ENCODE assay signal across 15 cellular contexts in the genomic region with DNA sequence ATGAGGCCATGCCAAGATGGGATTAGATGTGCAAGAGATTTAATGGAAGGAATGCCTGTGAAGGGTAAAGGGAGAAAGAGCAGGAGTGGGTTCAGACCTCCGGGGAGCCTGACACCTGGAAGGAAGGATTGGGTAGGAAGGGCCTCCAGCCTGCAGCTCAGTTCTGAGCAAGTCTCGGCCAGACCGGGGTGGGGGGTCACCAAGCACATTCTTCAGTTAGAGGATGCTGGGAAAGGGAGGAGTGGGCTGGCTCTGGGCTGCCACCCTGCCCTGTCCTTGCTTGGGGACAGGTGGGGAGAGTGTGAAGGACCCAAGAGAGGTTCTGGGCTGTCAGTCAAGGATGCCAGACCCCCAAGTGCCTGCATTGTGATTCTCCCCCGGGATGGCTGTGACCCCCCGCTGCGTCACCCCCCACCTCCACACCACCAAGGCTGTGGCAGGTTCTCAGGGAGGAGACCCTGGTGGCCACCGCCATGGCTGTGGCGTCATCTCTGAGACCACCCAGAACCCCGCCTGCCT. TPM values are rescaled to one million over a fixed set of nuclear protein-coding genes. Genes with fewer than 3 reads are reported as not detected.
DNase-seq lines count a peak whose midpoint lies in the region; ATAC-seq, FAIRE-seq and TF ChIP-seq lines count a peak whose summit lies in the region.
"Had no signal": no experiment of that assay in that cellular context is flagged by ENCODE, and none has a peak within 500 bp of the region (broad histone marks: within the 10 kb centered on the region; RNA-seq: fewer than 3 reads in every experiment).

No MANE protein-coding gene starts in this region.

- BruUV-seq in K562 (replicated peaks; lab: Mats Ljungman, UMichigan) = no TSS peak

- H3K27ac ChIP-seq in K562 (ENCODE audit: extremely low read depth, low read depth, low read length) (no peak overlapping the region), kidney (ENCODE audit: low read depth in 2 of 2, low read length in 2 of 2) (no peak overlapping the region)
- H3K27ac ChIP-seq: BLaER1 treated with 17β-estradiol and CSF1 and Interleukin-3, amounts not matched to agents 10 nM and 100 nM had no signal

- H3K9ac ChIP-seq in K562 (ENCODE audit: insufficient read depth in 1 of 2, low read depth in 2 of 2, low read length in 2 of 2) = no peak overlapping the region
- no peak overlapping the region for H3K9ac ChIP-seq in kidney (ENCODE audit: low read length in 2 of 2)
- H3K9ac ChIP-seq: BLaER1 treated with 17β-estradiol and CSF1 and Interleukin-3, amounts not matched to agents 10 nM and 100 nM had no signal

- CTCF ChIA-PET in K562 (lab: Yijun Ruan, JAX; ENCODE audit: low intra/inter-chr PET ratio) = no interaction called here

- TF ChIP-seq CTCF in K562 (IDR thresholded peaks at IDR 0.05 in 2 of 3, conservative IDR thresholded peaks at IDR 0.05 in 1 of 3; ENCODE audit: insufficient read depth in 2 of 3, low read depth in 1 of 3, low read length in 3 of 3) (no peak), kidney (IDR thresholded peaks at IDR 0.05; ENCODE audit: borderline replicate concordance, extremely low read depth, insufficient read depth) (no peak), osteocyte (IDR thresholded peaks at IDR 0.05) (no peak)

- no peak overlapping the region for H3K4me3 Mint-ChIP-seq in osteocyte (ENCODE audit: unreplicated experiment)
- H3K4me3 Mint-ChIP-seq: CD4-positive, CD25-positive, alpha-beta regulatory T cell had no signal

- peaks cover 5% of the 10 kb centered on the region for H3K4me1 Mint-ChIP-seq in osteocyte (ENCODE audit: unreplicated experiment)
- H3K4me1 Mint-ChIP-seq: CD4-positive, CD25-positive, alpha-beta regulatory T cell had no signal

- H3K4me1 ChIP-seq in K562 (replicated peaks in 1 of 2; ENCODE audit: control insufficient read depth in 2 of 2, insufficient read depth in 2 of 2, low read length in 2 of 2) (no peaks in the 10 kb centered on the region; a peak in 1 of 5 replicates), kidney (ENCODE audit: control insufficient read depth in 1 of 2, insufficient read depth in 1 of 2, low read depth in 1 of 2, low read length in 2 of 2) (peaks cover 0 to 3% of the 10 kb centered on the region in 2 donors)

- in situ Hi-C loops in K562 (cut with MboI) = no loop called here

- no peak for TF ChIP-seq EP300 in K562 (IDR thresholded peaks at IDR 0.05; ENCODE audit: low read length)

- H2AFZ ChIP-seq in K562 (ENCODE audit: low read depth, low read length) = no peak overlapping the region

- WGBS in K562 (ENCODE audit: insufficient coverage, low coverage, missing lambda C conversion rate) = 0% methylated on average over 6 of the region's 9 CpGs

- no peaks in the 10 kb centered on the region for H3K9me3 Mint-ChIP-seq in osteocyte (ENCODE audit: unreplicated experiment)

- H3K27me3 Mint-ChIP-seq in osteocyte (ENCODE audit: unreplicated experiment) = peaks cover 60% of the 10 kb centered on the region

- ATAC-seq in K562 (no peak), GM21360 (IDR thresholded peaks at IDR 0.05; ENCODE audit: unreplicated experiment) (no peak), left cardiac atrium (no peak), HG03159 (IDR thresholded peaks at IDR 0.05; ENCODE audit: unreplicated experiment) (no peak)
- ATAC-seq: HCT116 had no signal

- H3K27ac Mint-ChIP-seq in osteocyte (ENCODE audit: unreplicated experiment) = no peak overlapping the region
- H3K27ac Mint-ChIP-seq: CD4-positive, CD25-positive, alpha-beta regulatory T cell had no signal

- H3K9me3 ChIP-seq in K562 (replicated peaks; ENCODE audit: control insufficient read depth, insufficient read depth, low read depth, low read length) = no peaks in the 10 kb centered on the region
- H3K9me3 ChIP-seq in kidney (ENCODE audit: control insufficient read depth in 1 of 2, low read length in 2 of 2) = no peaks in the 10 kb centered on the region
- H3K9me3 ChIP-seq: BLaER1 treated with 17β-estradiol and CSF1 and Interleukin-3, amounts not matched to agents 10 nM and 100 nM had no signal

- no peaks in the 10 kb centered on the region for H3K36me3 Mint-ChIP-seq in osteocyte (ENCODE audit: unreplicated experiment)
- H3K36me3 Mint-ChIP-seq: CD4-positive, CD25-positive, alpha-beta regulatory T cell had no signal

- H3K9me1 ChIP-seq in K562 (ENCODE audit: control insufficient read depth, insufficient read depth, low read length) = no peaks in the 10 kb centered on the region

- H3K79me2 ChIP-seq in K562 (ENCODE audit: control insufficient read depth, insufficient read depth, low read length) = no peaks in the 10 kb centered on the region

- H4K20me1 ChIP-seq in K562 (replicated peaks; ENCODE audit: control insufficient read depth, insufficient read depth, low read length) = no peaks in the 10 kb centered on the region
- H4K20me1 ChIP-seq: BLaER1 treated with 17β-estradiol and CSF1 and Interleukin-3, amounts not matched to agents 10 nM and 100 nM had no signal

- H3K27me3 ChIP-seq in H7 (ENCODE audit: control insufficient read depth, insufficient read depth, low read length) (no peaks in the 10 kb centered on the region), K562 (ENCODE audit: control insufficient read depth in 2 of 2, insufficient read depth in 2 of 2, low read length in 2 of 2) (peaks cover 75 to 100% of the 10 kb centered on the region in 2 experiments)

- H3K4me2 ChIP-seq in K562 (ENCODE audit: insufficient read depth, low read length) = no peak overlapping the region
- H3K4me2 ChIP-seq: BLaER1 treated with 17β-estradiol and CSF1 and Interleukin-3, amounts not matched to agents 10 nM and 100 nM had no signal

- no peak for TF ChIP-seq RAD21 in K562 (CRISPR knock-in tag; conservative IDR thresholded peaks at IDR 0.05 in 1 of 2, IDR thresholded peaks at IDR 0.05 in 1 of 2)

- POLR2A ChIA-PET in K562 (lab: Yijun Ruan, JAX) = interaction anchor here (0.6 kb wide), 1 partner anchor 295 kb away, joined by 5 read pairs; no protein-coding TSS in a partner anchor

- FAIRE-seq in K562 (lab: Jason Lieb, UNC) (peak; percentile 49), kidney (lab: Jason Lieb, UNC) (no peak)
- FAIRE-seq: GM19239 had no signal

- no peak overlapping the region for H3K4me3 ChIP-seq in H7 (ENCODE audit: insufficient read depth, low read depth, low read length)
- no peak overlapping the region for H3K4me3 ChIP-seq in K562
- no peak overlapping the region for H3K4me3 ChIP-seq in kidney (ENCODE audit: low read length in 2 of 2)
- H3K4me3 ChIP-seq: BLaER1 treated with 17β-estradiol and CSF1 and Interleukin-3, amounts not matched to agents 10 nM and 100 nM had no signal

- H3K36me3 ChIP-seq in H7 (replicated peaks; ENCODE audit: control insufficient read depth, insufficient read depth, low read length) (no peaks in the 10 kb centered on the region), K562 (ENCODE audit: control insufficient read depth, insufficient read depth, low read length) (no peaks in the 10 kb centered on the region), kidney (ENCODE audit: control insufficient read depth in 1 of 2, insufficient read depth in 2 of 2, low read length in 2 of 2) (no peaks in the 10 kb centered on the region)
- H3K36me3 ChIP-seq: BLaER1 treated with 17β-estradiol and CSF1 and Interleukin-3, amounts not matched to agents 10 nM and 100 nM had no signal

- DNase-seq in H7 (peak; percentile 23), K562 (ENCODE audit: extremely low read depth in 1 of 4, low spot score in 3 of 4) (no peak), kidney (peak; percentile 39), osteocyte (ENCODE audit: extremely low spot score, unreplicated experiment) (peak; percentile 81), NK-92 (lab: John Stamatoyannopoulos, UW; ENCODE audit: unreplicated experiment) (no peak), left cardiac atrium (no peak)
- DNase-seq: ACHN; CD4-positive, CD25-positive, alpha-beta regulatory T cell; DMS53; GF-D8 had no signal

- TF ChIP-seq POLR2A in K562 (conservative IDR thresholded peaks at IDR 0.05) = no peak

- intact Hi-C loops in K562 (cut with micrococcal nuclease) = no loop called here
- intact Hi-C loops in kidney (cut with DNase I) = no loop called here
- intact Hi-C loops in left cardiac atrium (cut with DNase I) = no loop called here

TF ChIP-seq in K562, 482 proteins besides CTCF, POLR2A, EP300 and RAD21 (continues in another document):
- no peak for TF ChIP-seq HDAC1 (IDR thresholded peaks at IDR 0.05)

RNA-seq across cellular contexts. Expression of a gene that starts 16.5 kb away (rescaled TPM):
- 5.8 and 6.0 TPM in 2 replicates for total RNA-seq in H7 (2014; rRNA removed; shearing (Covaris generic))
- total RNA-seq in K562 (2011; cell fraction: chromatin; rRNA removed; ENCODE audit: low replicate concordance) = 7.2 and 11.4 TPM in 2 replicates
- 2.8 and 4.7 TPM in 2 replicates for total RNA-seq in K562 (2011; cell fraction: nucleolus; rRNA removed)
- 4.8 and 6.9 TPM in 2 replicates for total RNA-seq in K562 (2011; cell fraction: nucleoplasm; rRNA removed)
- total RNA-seq in K562 (2014; rRNA removed) (3.1 TPM in 2 replicates), K562 (2014; rRNA removed; fragmentation: Illumina TruSeq; extraction: Trizol) (3.3 and 3.9 TPM in 2 replicates), K562 (2015; rRNA removed; fragmentation: Illumina TruSeq; extraction: Trizol) (1.8 and 2.8 TPM in 2 replicates), K562 (2021) (3.6 and 5.0 TPM in 2 replicates), kidney (40.7 TPM), osteocyte (13.5 and 14.4 TPM in 2 replicates), left cardiac atrium (100 to 1,000 TPM; 141 to 253 TPM)
- polyA plus RNA-seq in K562 (2011; rRNA removed) (3.8 and 5.6 TPM in 2 replicates), K562 (2014; fragmentation: Illumina TruSeq; extraction: Trizol) (3.2 and 4.0 TPM in 2 replicates), K562 (2014; fragmentation: Nextera tagmentation; extraction: Ambion mirVana) (1 to 10 TPM in 1 of 2 experiments, under 1 TPM in 1; 0.99 to 1.1 TPM), K562 (2014; rRNA removed) (3.5 and 3.6 TPM in 2 replicates), kidney (ENCODE audit: insufficient read depth, low read depth, low replicate concordance) (40.9 TPM)
- 1.3 and 1.8 TPM in 2 replicates for polyA plus RNA-seq in K562 (2011; cell fraction: cytosol; rRNA removed)
- polyA plus RNA-seq in K562 (2011; cell fraction: nucleus; rRNA removed) = 3.0 and 4.6 TPM in 2 replicates
- 2.3 and 2.7 TPM in 2 replicates for polyA plus RNA-seq in K562 (2012)
- 4.2 and 6.0 TPM in 2 replicates for polyA minus RNA-seq in K562 (2011; rRNA and poly(A)+ RNA removed)
- 2.1 TPM in 1 of 2 replicates, not detected in the other for polyA minus RNA-seq in K562 (2011; cell fraction: cytosol; rRNA and poly(A)+ RNA removed)
- 2.4 and 2.7 TPM in 2 replicates for polyA minus RNA-seq in K562 (2011; cell fraction: nucleus; rRNA and poly(A)+ RNA removed)

Comparison
In these comparisons a context has a peak if more than half of its experiments do, and no peak if none do; other contexts are left out.
1. DNase-seq: peak in H7 (single experiment), kidney (single experiment) and osteocyte (single experiment); none in K562 (0 of 4), NK-92 (single experiment) and left cardiac atrium (single experiment).